ENCODE assay signal across 24 cellular contexts in genomic region chr7:43116451-43116850, GRCh38. TPM values are rescaled to one million over a fixed set of nuclear protein-coding genes. Genes with fewer than 3 reads are reported as not detected.
"Had no signal": no experiment of that assay in that cellular context is flagged by ENCODE, and none has a peak within 500 bp of the region (broad histone marks: within the 10 kb centered on the region; RNA-seq: fewer than 3 reads in every experiment).

No MANE protein-coding gene starts in this region.

- H3K4me1 ChIP-seq: foreskin keratinocyte had no signal

- H3K9me3 ChIP-seq: left ventricle myocardium inferior, lower lobe of right lung, neutrophil, spleen, testis, tibial nerve, upper lobe of right lung, vagina had no signal

- H3K36me3 ChIP-seq: left ventricle myocardium inferior, lower lobe of right lung, neutrophil, spleen, tibial nerve, upper lobe of right lung, vagina had no signal

- H2AFZ ChIP-seq: hepatocyte had no signal

- H3K79me2 ChIP-seq: hepatocyte had no signal

- H3K27ac ChIP-seq: foreskin keratinocyte, hepatocyte, left ventricle myocardium inferior, lower lobe of right lung, neutrophil, spleen, testis, tibial nerve, upper lobe of right lung, vagina had no signal

- H3K36me3 Mint-ChIP-seq: memory B cell; naive B cell; stimulated activated naive B cell treated with anti-CD40 and anti-IgM and Interleukin-4, amounts not matched to agents 10 μg/mL and 1 μg/mL and 100 μg/mL, for 72 hours had no signal

- H3K4me3 Mint-ChIP-seq: effector memory CD8-positive, alpha-beta T cell; memory B cell; naive B cell; stimulated activated naive B cell treated with anti-CD40 and anti-IgM and Interleukin-4, amounts not matched to agents 10 μg/mL and 1 μg/mL and 100 μg/mL, for 72 hours; stimulated activated naive CD8-positive, alpha-beta T cell treated with anti-CD3 and anti-CD28 coated beads, Interleukin-15, amount 100 ng/mL, for 72 hours had no signal

- H3K27ac Mint-ChIP-seq: effector memory CD8-positive, alpha-beta T cell; memory B cell; naive B cell; nephron; stimulated activated naive B cell treated with anti-CD40 and anti-IgM and Interleukin-4, amounts not matched to agents 10 μg/mL and 1 μg/mL and 100 μg/mL, for 72 hours; stimulated activated naive CD8-positive, alpha-beta T cell treated with anti-CD3 and anti-CD28 coated beads, Interleukin-15, amount 100 ng/mL, for 72 hours had no signal

- H3K4me2 ChIP-seq: hepatocyte had no signal

- H3K4me3 ChIP-seq: hepatocyte, left ventricle myocardium inferior, lower lobe of right lung, spleen, testis, tibial nerve, upper lobe of right lung, vagina had no signal

- DNase-seq: effector memory CD8-positive, alpha-beta T cell; foreskin keratinocyte; head of caudate nucleus; kidney; left cardiac atrium; left ventricle myocardium inferior; lower lobe of right lung; naive B cell; spleen; stimulated activated CD4-positive, alpha-beta T cell treated with anti-CD3 and anti-CD28 coated beads, Interleukin-2, amount 100 ng/mL, for 24 hours; stimulated activated CD4-positive, alpha-beta T cell treated with anti-CD3 and anti-CD28 coated beads, Interleukin-4, amount 100 ng/mL, for 4 hours; stimulated activated naive B cell treated with anti-CD40 and anti-IgM and Interleukin-4, amounts not matched to agents 10 μg/mL and 1 μg/mL and 100 μg/mL, for 72 hours; stimulated activated naive CD8-positive, alpha-beta T cell treated with anti-CD3 and anti-CD28 coated beads, Interleukin-15, amount 100 ng/mL, for 72 hours; testis; upper lobe of right lung had no signal

- H3K9me3 Mint-ChIP-seq: effector memory CD8-positive, alpha-beta T cell; memory B cell; naive B cell; nephron; stimulated activated naive B cell treated with anti-CD40 and anti-IgM and Interleukin-4, amounts not matched to agents 10 μg/mL and 1 μg/mL and 100 μg/mL, for 72 hours; stimulated activated naive CD8-positive, alpha-beta T cell treated with anti-CD3 and anti-CD28 coated beads, Interleukin-15, amount 100 ng/mL, for 72 hours had no signal

RNA-seq across cellular contexts. Expression of gene HECW1, which starts 4.0 kb away (rescaled TPM):
- total RNA-seq: epithelial cell of proximal tubule, foreskin keratinocyte, left cardiac atrium, left ventricle myocardium inferior, pulmonary artery endothelial cell, skeletal muscle tissue had no signal
